ENCODE assay signal across 9 cellular contexts in the genomic region with DNA sequence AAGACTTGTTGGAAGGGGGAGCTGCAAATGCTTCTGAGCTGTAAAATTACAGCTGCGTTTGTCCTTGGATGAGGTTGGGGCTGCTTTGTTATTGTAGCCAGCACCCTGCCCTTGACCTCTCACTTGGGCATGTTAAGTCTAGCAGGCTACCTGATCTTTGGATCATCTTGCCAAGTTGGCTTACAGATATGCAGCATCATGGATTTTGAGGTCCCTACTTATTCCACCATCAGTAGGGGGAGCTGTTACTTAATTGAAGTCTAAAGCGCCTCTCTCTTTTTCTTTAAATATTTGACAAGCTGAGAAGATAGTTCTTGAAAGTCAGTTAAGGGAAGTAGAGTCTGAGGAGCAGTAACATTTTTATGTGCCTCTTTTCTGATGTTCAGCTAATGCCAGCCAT.
DNase-seq lines count a peak whose midpoint lies in the region; ATAC-seq and FAIRE-seq lines count a peak whose summit lies in the region.
"Had no signal": no experiment of that assay in that cellular context is flagged by ENCODE, and none has a peak within 500 bp of the region (broad histone marks: within the 10 kb centered on the region; RNA-seq: fewer than 3 reads in every experiment).

No MANE protein-coding gene starts in this region.

- ATAC-seq in left lobe of liver (peak; percentile 71), GM21528 (IDR thresholded peaks at IDR 0.05; ENCODE audit: low FRiP score, unreplicated experiment) (no peak)
- ATAC-seq: stimulated activated memory B cell treated with anti-CD40 and anti-IgM and Interleukin-4, amounts not matched to agents 10 μg/mL and 1 μg/mL and 100 μg/mL, for 72 hours had no signal

- no peak for FAIRE-seq in urothelium cell line (lab: Jason Lieb, UNC)

- no peak overlapping the region for H3K4me3 ChIP-seq in Jurkat, Clone E6-1 (ENCODE audit: low read length)

- DNase-seq in COR-L47 (lab: John Stamatoyannopoulos, UW) (peak; percentile 15), amniotic epithelial cell (ENCODE audit: low read depth) (peak; percentile 52), left lobe of liver (ENCODE audit: low spot score) (no peak), urothelium cell line (ENCODE audit: low spot score) (no peak), T1000 (lab: John Stamatoyannopoulos, UW) (no peak), cerebellar nuclear complex (lab: John Stamatoyannopoulos, UW) (no peak)
- peak; percentile 17 for DNase-seq in Jurkat, Clone E6-1 (ENCODE audit: low read depth, low spot score)

Comparison
In these comparisons a context has a peak if more than half of its experiments do, and no peak if none do; other contexts are left out.
1. DNase-seq: peak in COR-L47 (single experiment), Jurkat, Clone E6-1 (single experiment) and amniotic epithelial cell (single experiment); none in left lobe of liver (single experiment), urothelium cell line (single experiment), T1000 (single experiment) and cerebellar nuclear complex (0 of 2).